Comparison of ENCODE assay signal across 16 cellular contexts in genomic region chr4:146053901-146054300, GRCh38.
DNase-seq lines count a peak whose midpoint lies in the region; ATAC-seq and TF ChIP-seq lines count a peak whose summit lies in the region.
"Had no signal": no experiment of that assay in that cellular context is flagged by ENCODE, and none has a peak within 500 bp of the region (broad histone marks: within the 10 kb centered on the region; RNA-seq: fewer than 3 reads in every experiment).

No MANE protein-coding gene starts in this region.

- peak overlapping the region; percentile 22; the same call in 1 of the 2 replicates for H2AFZ ChIP-seq in Karpas-422 (ENCODE audit: low read length)

- H3K27me3 ChIP-seq in GM06990 (replicated peaks; ENCODE audit: control insufficient read depth, insufficient read depth, low read length): no peaks in the 10 kb centered on the region
- no peaks in the 10 kb centered on the region for H3K27me3 ChIP-seq in Karpas-422 (ENCODE audit: low read length)

- DNase-seq in GM06990 (ENCODE audit: extremely low read depth, insufficient read length): no peak
- DNase-seq in Karpas-422: no peak
- peak; percentile 45 for DNase-seq in astrocyte of the hippocampus (ENCODE audit: low read depth, low spot score)
- DNase-seq in iris pigment epithelial cell (ENCODE audit: low read depth): peak; percentile 34
- no peak for DNase-seq in cortex of kidney (lab: John Stamatoyannopoulos, UW)
- no peak for DNase-seq in activated naive CD8-positive, alpha-beta T cell treated with anti-CD3 and anti-CD28 coated beads for 36 hours
- DNase-seq: C1 segment of cervical spinal cord; CD4-positive, alpha-beta memory T cell; DMS79; GDM1; H7; KBM-7 had no signal

- H3K9me2 ChIP-seq in Karpas-422 (replicated peaks; ENCODE audit: insufficient read depth, low read length): no peaks in the 10 kb centered on the region

- 0 out of 2 replicates have a peak, but pooled peaks cover 1% of the 10 kb centered on the region for H3K9me3 ChIP-seq in Karpas-422 (ENCODE audit: low read length)

- no peaks in the 10 kb centered on the region for H4K20me1 ChIP-seq in Karpas-422 (ENCODE audit: insufficient read depth, low read depth, low read length)

- no peak overlapping the region for H3K4me2 ChIP-seq in Karpas-422 (ENCODE audit: low read depth, low read length, poor library complexity, severe bottlenecking)
- H3K4me2 ChIP-seq: GM23338 had no signal

- H3K9ac ChIP-seq in Karpas-422 (ENCODE audit: low read length): no peak overlapping the region

- no peaks in the 10 kb centered on the region for H3K4me1 Mint-ChIP-seq in activated naive CD8-positive, alpha-beta T cell treated with anti-CD3 and anti-CD28 coated beads for 36 hours
- H3K4me1 Mint-ChIP-seq: CD4-positive, alpha-beta memory T cell had no signal

- peak overlapping the region; percentile 35 for H3K27ac ChIP-seq in Karpas-422 (ENCODE audit: low read length)

- H3K27me3 Mint-ChIP-seq in activated naive CD8-positive, alpha-beta T cell treated with anti-CD3 and anti-CD28 coated beads for 36 hours: no peaks in the 10 kb centered on the region
- H3K27me3 Mint-ChIP-seq: B cell had no signal

- H3K4me3 Mint-ChIP-seq in activated naive CD8-positive, alpha-beta T cell treated with anti-CD3 and anti-CD28 coated beads for 36 hours: no peak overlapping the region
- H3K4me3 Mint-ChIP-seq: B cell; CD4-positive, alpha-beta memory T cell; GM23338 had no signal

- H3K79me2 ChIP-seq in Karpas-422 (ENCODE audit: low read length): no peaks in the 10 kb centered on the region

- no peak for TF ChIP-seq CTCF in GM06990 (IDR thresholded peaks at IDR 0.05; ENCODE audit: insufficient read depth, low read length, poor library complexity, severe bottlenecking)

- no peak overlapping the region for H3K27ac Mint-ChIP-seq in activated naive CD8-positive, alpha-beta T cell treated with anti-CD3 and anti-CD28 coated beads for 36 hours
- H3K27ac Mint-ChIP-seq: CD4-positive, alpha-beta memory T cell; GM23338 had no signal

- H3K4me3 ChIP-seq in GM06990 (replicated peaks; ENCODE audit: low read depth, low read length) (peak overlapping the region; percentile 17), Karpas-422 (ENCODE audit: low read length) (no peak overlapping the region)
- H3K4me3 ChIP-seq: GM23338 had no signal

- H3K4me1 ChIP-seq in Karpas-422 (ENCODE audit: low read length): peaks cover 63% of the 10 kb centered on the region

- H3K36me3 ChIP-seq in GM06990 (ENCODE audit: control insufficient read depth, insufficient read depth, low read length) (no peaks in the 10 kb centered on the region), Karpas-422 (ENCODE audit: insufficient read depth, low read length) (no peaks in the 10 kb centered on the region)

- ATAC-seq in HG03135 (IDR thresholded peaks at IDR 0.05; ENCODE audit: unreplicated experiment) (no peak), GM18870 (IDR thresholded peaks at IDR 0.05; ENCODE audit: unreplicated experiment) (no peak)
- ATAC-seq: GM23338 had no signal

- H3K9me3 Mint-ChIP-seq in activated naive CD8-positive, alpha-beta T cell treated with anti-CD3 and anti-CD28 coated beads for 36 hours: no peaks in the 10 kb centered on the region

- no peaks in the 10 kb centered on the region for H3K36me3 Mint-ChIP-seq in activated naive CD8-positive, alpha-beta T cell treated with anti-CD3 and anti-CD28 coated beads for 36 hours
- H3K36me3 Mint-ChIP-seq: CD4-positive, alpha-beta memory T cell had no signal

Comparison
In these comparisons a context has a peak if more than half of its experiments do, and no peak if none do; other contexts are left out.
1. DNase-seq: peak in astrocyte of the hippocampus (single experiment) and iris pigment epithelial cell (single experiment); none in GM06990 (single experiment), Karpas-422 (single experiment), cortex of kidney (single experiment) and activated naive CD8-positive, alpha-beta T cell treated with anti-CD3 and anti-CD28 coated beads for 36 hours (single experiment).